11 cellular contexts compared by ENCODE assay signal in genomic region chr10:110901954-110902819, GRCh38. TPM values are rescaled to one million over a fixed set of nuclear protein-coding genes. Genes with fewer than 3 reads are reported as not detected.
A peak's percentile ranks its signal among the peaks of the same experiment; 100 is the strongest.
DNase-seq lines count a peak whose midpoint lies in the region; ATAC-seq and TF ChIP-seq lines count a peak whose summit lies in the region.
"Had no signal": no experiment of that assay in that cellular context is flagged by ENCODE, and none has a peak within 500 bp of the region (broad histone marks: within the 10 kb centered on the region; RNA-seq: fewer than 3 reads in every experiment).

No MANE protein-coding gene starts in this region.

- TF ChIP-seq CTCF in esophagus squamous epithelium (IDR thresholded peaks at IDR 0.05) = no peak
- no peak for TF ChIP-seq CTCF in BE2C (IDR thresholded peaks at IDR 0.05; ENCODE audit: low read depth, low read length)

- TF ChIP-seq POLR2A in esophagus squamous epithelium (IDR thresholded peaks at IDR 0.05) = no peak

- H3K4me3 ChIP-seq in esophagus squamous epithelium = no peak overlapping the region
- no peak overlapping the region for H3K4me3 ChIP-seq in BE2C (ENCODE audit: low read depth, low read length)
- H3K4me3 ChIP-seq: BLaER1 treated with 17β-estradiol and CSF1 and Interleukin-3, amounts not matched to agents 10 nM and 100 nM had no signal

- 45 to 46% methylated on average over 7 of the region's 7 CpGs for WGBS in esophagus squamous epithelium, 2 donors

- H3K4me1 ChIP-seq in esophagus squamous epithelium (peaks cover 6 to 29% (median 8%) of the 10 kb centered on the region in 3 donors), BE2C (peaks cover 6% of the 10 kb centered on the region; the same call in 1 of the 2 replicates)

- DNase-seq in activated CD4-positive, CD25-positive, alpha-beta regulatory T cell (lab: John Stamatoyannopoulos, UW) = no peak
- DNase-seq in SW480 (ENCODE audit: low spot score) (peak; percentile 79), esophagus squamous epithelium (lab: John Stamatoyannopoulos, UW) (no peak), BE2C (no peak), NCI-H187 (lab: John Stamatoyannopoulos, UW) (no peak)
- peak; percentile 59 for DNase-seq in stimulated activated CD4-positive, alpha-beta T cell treated with anti-CD3 and anti-CD28 coated beads, Interleukin-4, amount 100 ng/mL, for 24 hours
- DNase-seq: kidney, MM.1S had no signal

- H3K27ac ChIP-seq in esophagus squamous epithelium = peak overlapping the region in 3 of 4 donors; percentile 40 to 52 (median 46)
- H3K27ac ChIP-seq: BLaER1 treated with 17β-estradiol and CSF1 and Interleukin-3, amounts not matched to agents 10 nM and 100 nM had no signal

- H3K36me3 ChIP-seq in esophagus squamous epithelium (peaks cover 0 to 44% (median 0%) of the 10 kb centered on the region in 3 donors), BE2C (peaks cover 2% of the 10 kb centered on the region)

- intact Hi-C loops in esophagus squamous epithelium (cut with DNase I) = loop anchor here (10.0 kb wide), 1 partner anchor 287 kb away; no protein-coding TSS in a partner anchor

- H3K9me3 ChIP-seq in esophagus squamous epithelium (no peaks in the 10 kb centered on the region), BE2C (no peaks in the 10 kb centered on the region)
- H3K9me3 ChIP-seq: BLaER1 treated with 17β-estradiol and CSF1 and Interleukin-3, amounts not matched to agents 10 nM and 100 nM had no signal

- peak; percentile 76 to 78 for ATAC-seq in activated CD4-positive, CD25-positive, alpha-beta regulatory T cell treated with anti-CD3 and anti-CD28 coated beads, Interleukin-2, amount 50 U/mL, for 24 hours
- no peak for ATAC-seq in HG02938 (IDR thresholded peaks at IDR 0.05; ENCODE audit: unreplicated experiment)

- H3K27me3 ChIP-seq in esophagus squamous epithelium = no peaks in the 10 kb centered on the region
- no peaks in the 10 kb centered on the region for H3K27me3 ChIP-seq in BE2C
- H3K27me3 ChIP-seq: BLaER1 treated with 17β-estradiol and CSF1 and Interleukin-3, amounts not matched to agents 10 nM and 100 nM had no signal

RNA-seq across cellular contexts. Expression of gene BBIP1, which starts 16.8 kb away (rescaled TPM):
- 10 to 100 TPM in 3 of 4 donors, 1 to 10 TPM in 1; 7.8 to 16.8 (median 12.4) TPM for total RNA-seq in esophagus squamous epithelium
- 15.2 TPM for polyA plus RNA-seq in BE2C (2012; ENCODE audit: insufficient read depth, insufficient read length, low read depth)

RNA-seq across cellular contexts. Expression of gene SHOC2, which starts 17.2 kb away (rescaled TPM):
- 10 to 100 TPM; 24.8 to 59.5 (median 43.0) TPM for total RNA-seq in esophagus squamous epithelium
- polyA plus RNA-seq in BE2C (2012; ENCODE audit: insufficient read depth, insufficient read length, low read depth) = 20.7 TPM

RNA-seq across cellular contexts. Expression of gene PDCD4, which starts 30.5 kb away (rescaled TPM):
- 100 to 1,000 TPM in 3 of 4 donors, 10 to 100 TPM in 1; 68.3 to 299 (median 171) TPM for total RNA-seq in esophagus squamous epithelium
- 30.0 TPM for polyA plus RNA-seq in BE2C (2012; ENCODE audit: insufficient read depth, insufficient read length, low read depth)

Comparison
In these comparisons a context has a peak if more than half of its experiments do, and no peak if none do; other contexts are left out.
1. DNase-seq: peak in SW480 (single experiment) and stimulated activated CD4-positive, alpha-beta T cell treated with anti-CD3 and anti-CD28 coated beads, Interleukin-4, amount 100 ng/mL, for 24 hours (single experiment); none in activated CD4-positive, CD25-positive, alpha-beta regulatory T cell (0 of 4), esophagus squamous epithelium (single experiment), BE2C (single experiment) and NCI-H187 (0 of 2).